10 cellular contexts compared by ENCODE assay signal in genomic region chrX:107025538-107025937, GRCh38. TPM values are rescaled to one million over a fixed set of nuclear protein-coding genes. Genes with fewer than 3 reads are reported as not detected.
A peak's percentile ranks its signal among the peaks of the same experiment; 100 is the strongest.
DNase-seq lines count a peak whose midpoint lies in the region; ATAC-seq, FAIRE-seq and TF ChIP-seq lines count a peak whose summit lies in the region.
"Had no signal": no experiment of that assay in that cellular context is flagged by ENCODE, and none has a peak within 500 bp of the region (broad histone marks: within the 10 kb centered on the region; RNA-seq: fewer than 3 reads in every experiment).

No MANE protein-coding gene starts in this region.

- no peak overlapping the region for H3K4me3 ChIP-seq in Loucy (ENCODE audit: low read length, poor library complexity, severe bottlenecking)
- no peak overlapping the region for H3K4me3 ChIP-seq in adrenal gland
- no peak overlapping the region for H3K4me3 ChIP-seq in kidney epithelial cell (ENCODE audit: low read depth, low read length)
- H3K4me3 ChIP-seq in right atrium auricular region: no peak overlapping the region

- H3K36me3 Mint-ChIP-seq in stimulated activated effector memory CD8-positive, alpha-beta T cell treated with anti-CD3 and anti-CD28 coated beads, Interleukin-12 subunit alpha, Interleukin-12 subunit beta, amount 100 ng/mL, for 72 hours: no peaks in the 10 kb centered on the region
- H3K36me3 Mint-ChIP-seq: naive B cell had no signal

- no peak overlapping the region for H3K4me3 Mint-ChIP-seq in stimulated activated effector memory CD8-positive, alpha-beta T cell treated with anti-CD3 and anti-CD28 coated beads, Interleukin-12 subunit alpha, Interleukin-12 subunit beta, amount 100 ng/mL, for 72 hours
- H3K4me3 Mint-ChIP-seq: naive B cell; T-helper 1 cell treated with Interleukin-12 subunit alpha and Interleukin-12 subunit beta and Interleukin-4 antibody, amounts not matched to agents 30 μg/mL and 1 μg/mL, for 36 hours had no signal

- H3K4me1 ChIP-seq in Loucy (ENCODE audit: insufficient read depth, low read length, poor library complexity, severe bottlenecking) (no peaks in the 10 kb centered on the region), adrenal gland (replicated peaks in 1 of 2) (no peaks in the 10 kb centered on the region), right atrium auricular region (no peaks in the 10 kb centered on the region)

- H3K27me3 ChIP-seq in Loucy (ENCODE audit: insufficient read depth, low read length, poor library complexity, severe bottlenecking): no peaks in the 10 kb centered on the region
- H3K27me3 ChIP-seq in adrenal gland: peaks cover 15% of the 10 kb centered on the region
- no peaks in the 10 kb centered on the region for H3K27me3 ChIP-seq in kidney epithelial cell (ENCODE audit: control insufficient read depth, insufficient read depth, low read length)
- H3K27me3 ChIP-seq in right atrium auricular region: no peaks in the 10 kb centered on the region

- no peak overlapping the region for H3K9ac ChIP-seq in Loucy (ENCODE audit: low read depth, low read length, poor library complexity, severe bottlenecking)

- H3K27ac ChIP-seq in adrenal gland (no peak overlapping the region), right atrium auricular region (no peak overlapping the region)

- H3K36me3 ChIP-seq in Loucy (ENCODE audit: insufficient read depth, low read length) (no peaks in the 10 kb centered on the region), adrenal gland (replicated peaks in 1 of 2) (no peaks in the 10 kb centered on the region), kidney epithelial cell (ENCODE audit: control insufficient read depth, insufficient read depth, low read length) (no peaks in the 10 kb centered on the region), right atrium auricular region (no peaks in the 10 kb centered on the region)

- no peaks in the 10 kb centered on the region for H3K9me2 ChIP-seq in Loucy (replicated peaks; ENCODE audit: low read depth, low read length)

- no peaks in the 10 kb centered on the region for H3K4me1 Mint-ChIP-seq in stimulated activated effector memory CD8-positive, alpha-beta T cell treated with anti-CD3 and anti-CD28 coated beads, Interleukin-12 subunit alpha, Interleukin-12 subunit beta, amount 100 ng/mL, for 72 hours
- H3K4me1 Mint-ChIP-seq: naive B cell had no signal

- no peak for TF ChIP-seq POLR2A in adrenal gland (IDR thresholded peaks at IDR 0.05)

- no peaks in the 10 kb centered on the region for H3K79me2 ChIP-seq in Loucy (ENCODE audit: insufficient read depth, low read length)

- H4K20me1 ChIP-seq in Loucy (ENCODE audit: insufficient read depth, low read length, poor library complexity, severe bottlenecking): no peaks in the 10 kb centered on the region

- H3K9me3 ChIP-seq in Loucy (ENCODE audit: insufficient read depth, low read depth, low read length) (no peaks in the 10 kb centered on the region), adrenal gland (replicated peaks in 1 of 3) (no peaks in the 10 kb centered on the region), right atrium auricular region (no peaks in the 10 kb centered on the region)

- no peaks in the 10 kb centered on the region for H3K9me3 Mint-ChIP-seq in stimulated activated effector memory CD8-positive, alpha-beta T cell treated with anti-CD3 and anti-CD28 coated beads, Interleukin-12 subunit alpha, Interleukin-12 subunit beta, amount 100 ng/mL, for 72 hours
- H3K9me3 Mint-ChIP-seq: naive B cell; T-helper 1 cell treated with Interleukin-12 subunit alpha and Interleukin-12 subunit beta and Interleukin-4 antibody, amounts not matched to agents 30 μg/mL and 1 μg/mL, for 36 hours had no signal

- no peaks in the 10 kb centered on the region for H3F3A ChIP-seq in Loucy (ENCODE audit: low read depth)

- intact Hi-C loops in adrenal gland (cut with DNase I): no loop called here

- H3K4me2 ChIP-seq in Loucy (ENCODE audit: low read depth, low read length, poor library complexity, severe bottlenecking): no peak overlapping the region

- TF ChIP-seq CTCF in Loucy (conservative IDR thresholded peaks at IDR 0.05; ENCODE audit: low read length) (peak; percentile 68), adrenal gland (IDR thresholded peaks at IDR 0.05) (peak; percentile 31 to 63 (median 52)), kidney epithelial cell (IDR thresholded peaks at IDR 0.05; ENCODE audit: insufficient read depth, low read length, poor library complexity, severe bottlenecking) (peak; percentile 51), right atrium auricular region (IDR thresholded peaks at IDR 0.05) (peak in 1 of 2 donors; percentile 50)

- no peak overlapping the region for H2AFZ ChIP-seq in Loucy (ENCODE audit: low read length)

- peak in 1 of 7 donors; percentile 4 for DNase-seq in adrenal gland
- no peak for DNase-seq in kidney epithelial cell (ENCODE audit: low read depth)
- DNase-seq in GF-D8 (lab: John Stamatoyannopoulos, UW): no peak
- no peak for DNase-seq in stimulated activated effector memory CD8-positive, alpha-beta T cell treated with anti-CD3 and anti-CD28 coated beads, Interleukin-12 subunit alpha, Interleukin-12 subunit beta, amount 100 ng/mL, for 72 hours (ENCODE audit: low spot score in 2 of 2)
- DNase-seq in right atrium auricular region (ENCODE audit: low spot score): no peak
- DNase-seq: naive B cell had no signal

- WGBS in adrenal gland, 4 donors: 12 to 29% (median 24%) methylated on average over 2 of the region's 2 CpGs

- FAIRE-seq in G401.6 (lab: Jason Lieb, UNC): peak; percentile 25

- no peak for ATAC-seq in stimulated activated effector memory CD8-positive, alpha-beta T cell treated with anti-CD3 and anti-CD28 coated beads, Interleukin-12 subunit alpha, Interleukin-12 subunit beta, amount 100 ng/mL, for 72 hours
- ATAC-seq in GM21528 (IDR thresholded peaks at IDR 0.05; ENCODE audit: low FRiP score, unreplicated experiment): no peak

- no peak overlapping the region for H3K27ac Mint-ChIP-seq in stimulated activated effector memory CD8-positive, alpha-beta T cell treated with anti-CD3 and anti-CD28 coated beads, Interleukin-12 subunit alpha, Interleukin-12 subunit beta, amount 100 ng/mL, for 72 hours
- H3K27ac Mint-ChIP-seq: naive B cell; T-helper 1 cell treated with Interleukin-12 subunit alpha and Interleukin-12 subunit beta and Interleukin-4 antibody, amounts not matched to agents 30 μg/mL and 1 μg/mL, for 36 hours had no signal

RNA-seq across cellular contexts. Expression of gene MORC4, which starts 25.5 kb away (rescaled TPM):
- total RNA-seq in adrenal gland (10 to 100 TPM; 30.6 to 50.7 (median 36.3) TPM), kidney epithelial cell (13.9 and 14.9 TPM in 2 replicates), right atrium auricular region (1 to 10 TPM; 3.6 to 7.4 TPM)
- 10 to 100 TPM; 13.4 to 44.7 (median 22.7) TPM for polyA plus RNA-seq in adrenal gland
